1 cellular context compared by ENCODE assay signal in the genomic region with DNA sequence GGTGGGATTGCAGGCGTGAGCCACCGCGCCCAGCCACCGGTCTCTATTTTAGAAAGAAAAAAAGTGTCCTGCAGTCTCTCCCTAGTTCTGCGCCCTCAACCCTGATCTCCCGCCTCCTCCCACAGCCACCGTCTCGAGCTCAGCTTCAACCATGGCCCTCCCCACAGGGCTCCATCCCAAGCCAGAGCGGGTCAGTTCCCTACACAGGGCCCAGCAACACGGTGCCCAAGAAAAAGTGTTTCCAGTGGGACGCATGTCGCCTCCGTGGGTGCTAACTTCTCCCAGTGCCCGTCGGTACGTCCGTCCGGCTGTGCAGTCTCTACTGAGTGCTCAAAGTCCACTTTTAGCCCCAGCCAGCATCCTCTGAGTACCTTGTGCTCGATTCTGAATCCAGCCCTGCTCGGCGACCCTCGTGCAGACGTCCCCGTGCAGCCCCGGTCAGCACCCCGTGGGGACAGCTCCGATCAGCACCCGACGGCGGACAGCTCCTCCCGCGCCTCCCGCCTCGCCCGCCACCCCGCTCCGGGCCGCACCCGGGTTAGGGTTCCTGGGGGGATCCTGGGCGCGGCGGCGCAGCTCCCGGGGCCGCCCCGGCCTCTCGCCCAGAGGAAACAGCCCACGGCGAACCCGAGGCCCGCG.
TF ChIP-seq lines count a peak whose summit lies in the region.

No MANE protein-coding gene starts in this region.

TF ChIP-seq in HepG2, 621 proteins besides CTCF, POLR2A, EP300 and RAD21 (continued from another document and continues in another):
- TF ChIP-seq, protein P1, sequence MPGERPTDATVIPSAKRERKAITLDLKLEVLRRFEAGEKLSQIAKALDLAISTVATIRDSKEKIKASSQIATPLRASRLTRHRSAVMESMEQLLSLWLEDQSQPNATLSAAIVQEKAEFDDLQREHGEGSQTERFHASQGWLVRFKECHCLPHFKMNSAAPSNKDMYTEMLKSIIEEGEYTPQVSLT (CRISPR knock-in tag; IDR thresholded peaks at IDR 0.05; ENCODE audit: borderline replicate concordance, low read depth) = no peak; the same call in 1 of the 2 replicates
- peak; percentile 80 for TF ChIP-seq TEAD3 (CRISPR knock-in tag; optimal IDR thresholded peaks at IDR 0.05; ENCODE audit: borderline replicate concordance)
- peak; percentile 88; the same call in 1 of the 2 replicates for TF ChIP-seq NCOA1 (CRISPR knock-in tag; IDR thresholded peaks at IDR 0.05)
- peak; percentile 100 for TF ChIP-seq ZFP37 (CRISPR knock-in tag; IDR thresholded peaks at IDR 0.05; ENCODE audit: borderline replicate concordance)
- peak; percentile 99 for TF ChIP-seq ZNF83 (CRISPR knock-in tag; IDR thresholded peaks at IDR 0.05; ENCODE audit: borderline replicate concordance)
- peak; percentile 99 for TF ChIP-seq STAT5B (CRISPR knock-in tag; IDR thresholded peaks at IDR 0.05)
- 0 out of 2 replicates have a peak, but pooled peaks have one; percentile 67 for TF ChIP-seq ZNF775 (CRISPR knock-in tag; IDR thresholded peaks at IDR 0.05; ENCODE audit: borderline replicate concordance)
- no peak for TF ChIP-seq ZNF260 (CRISPR knock-in tag; IDR thresholded peaks at IDR 0.05; ENCODE audit: borderline replicate concordance, low read depth)
- peak; percentile 85 for TF ChIP-seq FOSL1 (CRISPR knock-in tag; IDR thresholded peaks at IDR 0.05; ENCODE audit: borderline replicate concordance)
- peak; percentile 98 for TF ChIP-seq MTF1 (CRISPR knock-in tag; IDR thresholded peaks at IDR 0.05)
- peak; percentile 46 for TF ChIP-seq YY1 (IDR thresholded peaks at IDR 0.05; ENCODE audit: insufficient read depth, insufficient replicate concordance, low read depth, low read length)
- TF ChIP-seq ERF (CRISPR knock-in tag; IDR thresholded peaks at IDR 0.05) = peak; percentile 100
- TF ChIP-seq ZNF496 (CRISPR knock-in tag; IDR thresholded peaks at IDR 0.05; ENCODE audit: insufficient replicate concordance) = peak; percentile 67
- TF ChIP-seq KDM5B (CRISPR knock-in tag; IDR thresholded peaks at IDR 0.05; ENCODE audit: borderline replicate concordance) = peak; percentile 99
- TF ChIP-seq ZNF546 (CRISPR knock-in tag; conservative IDR thresholded peaks at IDR 0.05) = peak; percentile 98
- peak; percentile 69; the same call in 1 of the 2 replicates for TF ChIP-seq ESRRA (CRISPR knock-in tag; IDR thresholded peaks at IDR 0.05; ENCODE audit: low read depth)
- TF ChIP-seq KLF15 (CRISPR knock-in tag; IDR thresholded peaks at IDR 0.05; ENCODE audit: borderline replicate concordance) = peak; percentile 99
- peak; percentile 99 for TF ChIP-seq NRL (CRISPR knock-in tag; IDR thresholded peaks at IDR 0.05; ENCODE audit: borderline replicate concordance)
- TF ChIP-seq ZNF124 (CRISPR knock-in tag; IDR thresholded peaks at IDR 0.05) = peak; percentile 98
- TF ChIP-seq ZNF766 (CRISPR knock-in tag; IDR thresholded peaks at IDR 0.05; ENCODE audit: borderline replicate concordance) = peak; percentile 99
- peak; percentile 99 for TF ChIP-seq ISX (CRISPR knock-in tag; conservative IDR thresholded peaks at IDR 0.05)
- TF ChIP-seq ISL2 (CRISPR knock-in tag; IDR thresholded peaks at IDR 0.05) = peak; percentile 89
- TF ChIP-seq ZNF468 (CRISPR knock-in tag; IDR thresholded peaks at IDR 0.05) = peak; percentile 98; the same call in 1 of the 2 replicates
- TF ChIP-seq ZNF333 (CRISPR knock-in tag; IDR thresholded peaks at IDR 0.05; ENCODE audit: borderline replicate concordance) = peak; percentile 99
- TF ChIP-seq TARDBP (CRISPR knock-in tag; IDR thresholded peaks at IDR 0.05) = peak; percentile 55; the same call in 1 of the 2 replicates
- 0 out of 2 replicates have a peak, but pooled peaks have one; percentile 43 for TF ChIP-seq ZBTB37 (CRISPR knock-in tag; IDR thresholded peaks at IDR 0.05)
- TF ChIP-seq, protein P2, sequence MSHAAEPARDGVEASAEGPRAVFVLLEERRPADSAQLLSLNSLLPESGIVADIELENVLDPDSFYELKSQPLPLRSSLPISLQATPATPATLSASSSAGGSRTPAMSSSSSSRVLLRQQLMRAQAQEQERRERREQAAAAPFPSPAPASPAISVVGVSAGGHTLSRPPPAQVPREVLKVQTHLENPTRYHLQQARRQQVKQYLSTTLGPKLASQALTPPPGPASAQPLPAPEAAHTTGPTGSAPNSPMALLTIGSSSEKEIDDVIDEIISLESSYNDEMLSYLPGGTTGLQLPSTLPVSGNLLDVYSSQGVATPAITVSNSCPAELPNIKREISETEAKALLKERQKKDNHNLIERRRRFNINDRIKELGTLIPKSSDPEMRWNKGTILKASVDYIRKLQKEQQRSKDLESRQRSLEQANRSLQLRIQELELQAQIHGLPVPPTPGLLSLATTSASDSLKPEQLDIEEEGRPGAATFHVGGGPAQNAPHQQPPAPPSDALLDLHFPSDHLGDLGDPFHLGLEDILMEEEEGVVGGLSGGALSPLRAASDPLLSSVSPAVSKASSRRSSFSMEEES (CRISPR knock-in tag; IDR thresholded peaks at IDR 0.05) = peak; percentile 97
- TF ChIP-seq MYC (CRISPR knock-in tag; IDR thresholded peaks at IDR 0.05; ENCODE audit: borderline replicate concordance) = peak; percentile 88
- TF ChIP-seq, protein P3, sequence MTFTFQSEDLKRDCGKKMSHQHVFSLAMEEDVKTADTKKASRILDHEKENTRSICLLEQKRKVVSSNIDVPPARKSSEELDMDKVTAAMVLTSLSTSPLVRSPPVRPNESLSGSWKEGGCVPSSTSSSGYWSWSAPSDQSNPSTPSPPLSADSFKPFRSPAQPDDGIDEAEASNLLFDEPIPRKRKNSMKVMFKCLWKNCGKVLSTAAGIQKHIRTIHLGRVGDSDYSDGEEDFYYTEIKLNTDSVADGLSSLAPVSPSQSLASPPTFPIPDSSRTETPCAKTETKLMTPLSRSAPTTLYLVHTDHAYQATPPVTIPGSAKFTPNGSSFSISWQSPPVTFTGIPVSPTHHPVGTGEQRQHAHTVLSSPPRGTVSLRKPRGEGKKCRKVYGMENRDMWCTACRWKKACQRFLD (CRISPR knock-in tag; IDR thresholded peaks at IDR 0.05; ENCODE audit: borderline replicate concordance) = peak; percentile 97
- TF ChIP-seq POLR2G (IDR thresholded peaks at IDR 0.05; ENCODE audit: low read depth, low read length) = no peak
- peak; percentile 98 for TF ChIP-seq XBP1 (CRISPR knock-in tag; IDR thresholded peaks at IDR 0.05)
- peak; percentile 97 for TF ChIP-seq ZBED4 (CRISPR knock-in tag; IDR thresholded peaks at IDR 0.05; ENCODE audit: borderline replicate concordance)
- peak; percentile 98 for TF ChIP-seq ZNF678 (CRISPR knock-in tag; IDR thresholded peaks at IDR 0.05)
- peak; percentile 98 for TF ChIP-seq ZNF709 (CRISPR knock-in tag; IDR thresholded peaks at IDR 0.05)
- TF ChIP-seq, protein P4, sequence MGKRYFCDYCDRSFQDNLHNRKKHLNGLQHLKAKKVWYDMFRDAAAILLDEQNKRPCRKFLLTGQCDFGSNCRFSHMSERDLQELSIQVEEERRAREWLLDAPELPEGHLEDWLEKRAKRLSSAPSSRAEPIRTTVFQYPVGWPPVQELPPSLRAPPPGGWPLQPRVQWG (CRISPR knock-in tag; IDR thresholded peaks at IDR 0.05; ENCODE audit: borderline replicate concordance, low read depth) = no peak; the same call in 1 of the 2 replicates
- no peak for TF ChIP-seq SRF (IDR thresholded peaks at IDR 0.05; ENCODE audit: low read depth, low read length)
- peak; percentile 78 for TF ChIP-seq NFE2 (CRISPR knock-in tag; IDR thresholded peaks at IDR 0.05)
- peak; percentile 93 for TF ChIP-seq ZNF816 (CRISPR knock-in tag; IDR thresholded peaks at IDR 0.05; ENCODE audit: borderline replicate concordance)
- TF ChIP-seq ZNF549 (CRISPR knock-in tag; IDR thresholded peaks at IDR 0.05) = peak; percentile 93
- TF ChIP-seq ZNF329 (CRISPR knock-in tag; IDR thresholded peaks at IDR 0.05; ENCODE audit: low read depth) = peak; percentile 91
- TF ChIP-seq THAP8 (CRISPR knock-in tag; IDR thresholded peaks at IDR 0.05; ENCODE audit: borderline replicate concordance) = peak; percentile 92
- peak; percentile 99 for TF ChIP-seq WIZ (CRISPR knock-in tag; IDR thresholded peaks at IDR 0.05)
- peak; percentile 90; the same call in 1 of the 2 replicates for TF ChIP-seq ZNF674 (CRISPR knock-in tag; IDR thresholded peaks at IDR 0.05; ENCODE audit: low read depth)
- TF ChIP-seq, protein P5, sequence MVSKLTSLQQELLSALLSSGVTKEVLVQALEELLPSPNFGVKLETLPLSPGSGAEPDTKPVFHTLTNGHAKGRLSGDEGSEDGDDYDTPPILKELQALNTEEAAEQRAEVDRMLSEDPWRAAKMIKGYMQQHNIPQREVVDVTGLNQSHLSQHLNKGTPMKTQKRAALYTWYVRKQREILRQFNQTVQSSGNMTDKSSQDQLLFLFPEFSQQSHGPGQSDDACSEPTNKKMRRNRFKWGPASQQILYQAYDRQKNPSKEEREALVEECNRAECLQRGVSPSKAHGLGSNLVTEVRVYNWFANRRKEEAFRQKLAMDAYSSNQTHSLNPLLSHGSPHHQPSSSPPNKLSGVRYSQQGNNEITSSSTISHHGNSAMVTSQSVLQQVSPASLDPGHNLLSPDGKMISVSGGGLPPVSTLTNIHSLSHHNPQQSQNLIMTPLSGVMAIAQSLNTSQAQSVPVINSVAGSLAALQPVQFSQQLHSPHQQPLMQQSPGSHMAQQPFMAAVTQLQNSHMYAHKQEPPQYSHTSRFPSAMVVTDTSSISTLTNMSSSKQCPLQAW (CRISPR knock-in tag; IDR thresholded peaks at IDR 0.05) = peak; percentile 21; the same call in 1 of the 2 replicates
- TF ChIP-seq THAP9 (CRISPR knock-in tag; IDR thresholded peaks at IDR 0.05; ENCODE audit: borderline replicate concordance) = peak; percentile 78; the same call in 1 of the 2 replicates
- no peak for TF ChIP-seq HMGA1 (CRISPR knock-in tag; conservative IDR thresholded peaks at IDR 0.05)
- no peak for TF ChIP-seq SKI (IDR thresholded peaks at IDR 0.05; ENCODE audit: partially characterized antibody)
- peak; percentile 99 for TF ChIP-seq ZIK1 (CRISPR knock-in tag; IDR thresholded peaks at IDR 0.05; ENCODE audit: borderline replicate concordance, low read depth)
- TF ChIP-seq NFYB (CRISPR knock-in tag; IDR thresholded peaks at IDR 0.05) = peak; percentile 58
